Comparison of ENCODE assay signal across 17 cellular contexts in genomic region chr3:155354658-155355057, GRCh38.
"Had no signal": no experiment of that assay in that cellular context is flagged by ENCODE, and none has a peak within 500 bp of the region (broad histone marks: within the 10 kb centered on the region; RNA-seq: fewer than 3 reads in every experiment).

No MANE protein-coding gene starts in this region.

- H3K27me3 ChIP-seq: esophagus squamous epithelium, hepatocyte, pancreas, stomach, uterus had no signal

- H2AFZ ChIP-seq: hepatocyte had no signal

- H3K27ac ChIP-seq: esophagus squamous epithelium, hepatocyte, pancreas, psoas muscle, stomach, thoracic aorta, uterus had no signal

- H3K36me3 ChIP-seq: esophagus squamous epithelium, pancreas, stomach, thoracic aorta, uterus had no signal

- DNase-seq: effector memory CD4-positive, alpha-beta T cell; esophagus squamous epithelium; kidney; left cardiac atrium; left ventricle myocardium superior; occipital lobe; pancreas; psoas muscle; retina; stimulated activated CD4-positive, alpha-beta T cell treated with anti-CD3 and anti-CD28 coated beads, Interleukin-12 subunit alpha, Interleukin-12 subunit beta, amount 100 ng/mL, for 4 hours; stimulated activated naive CD4-positive, alpha-beta T cell; stomach; substantia nigra; uterus had no signal

- H3K79me2 ChIP-seq: hepatocyte had no signal

- H3K4me1 ChIP-seq: esophagus squamous epithelium, pancreas, psoas muscle, stomach, uterus had no signal

- H3K4me2 ChIP-seq: hepatocyte had no signal

- ATAC-seq: left cardiac atrium, left ventricle myocardium superior, pancreas, psoas muscle, sciatic nerve had no signal

- H3K9me3 ChIP-seq: esophagus squamous epithelium, pancreas, stomach, thoracic aorta, uterus had no signal

- H3K4me3 ChIP-seq: esophagus squamous epithelium, hepatocyte, pancreas, psoas muscle, stomach, thoracic aorta, uterus had no signal

- FAIRE-seq: kidney, pancreas had no signal
